Comparison of ENCODE assay signal across 28 cellular contexts in the genomic region with DNA sequence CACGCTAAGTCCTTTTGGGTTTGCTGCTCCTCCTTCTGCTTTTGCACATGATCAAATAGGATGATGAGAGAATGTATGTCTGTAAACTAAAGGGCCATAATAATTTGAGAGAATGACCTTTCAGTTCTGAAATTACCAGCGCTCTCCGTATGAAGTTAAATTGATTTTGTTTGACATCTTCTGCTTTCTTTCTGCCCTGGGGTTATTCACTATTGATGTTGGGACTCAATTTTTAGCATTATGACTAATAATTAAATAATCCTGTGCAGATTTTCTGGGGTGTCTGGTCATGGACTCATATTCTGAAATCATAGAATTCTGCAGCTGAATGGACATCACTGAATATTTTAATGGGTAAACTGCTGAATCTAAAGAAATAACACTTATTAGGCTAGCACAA.
"Had no signal": no experiment of that assay in that cellular context is flagged by ENCODE, and none has a peak within 500 bp of the region (broad histone marks: within the 10 kb centered on the region; RNA-seq: fewer than 3 reads in every experiment).

No MANE protein-coding gene starts in this region.

- H3K27me3 Mint-ChIP-seq: natural killer cell treated with Interleukin-12 subunit alpha and Interleukin-12 subunit beta and Interleukin-15 and Interleukin-18, amount 100 ng/mL, for 72 hours; progenitor cell of endocrine pancreas; stimulated activated naive B cell treated with anti-CD40 and anti-IgM and Interleukin-4, amounts not matched to agents 10 μg/mL and 1 μg/mL and 100 μg/mL, for 72 hours; stimulated activated naive CD8-positive, alpha-beta T cell treated with anti-CD3 and anti-CD28 coated beads, Interleukin-15, Interleukin-2, amounts not matched to agents 100 ng/mL and 50 ng/mL, for 24 hours had no signal

- H3K4me1 Mint-ChIP-seq: nephron progenitor cell; neural progenitor cell; stimulated activated effector memory CD8-positive, alpha-beta T cell treated with anti-CD3 and anti-CD28 coated beads, Interleukin-12 subunit alpha, Interleukin-12 subunit beta, amount 100 ng/mL, for 72 hours; stimulated activated naive B cell treated with anti-CD40 and anti-IgM and Interleukin-4, amounts not matched to agents 10 μg/mL and 1 μg/mL and 100 μg/mL, for 72 hours had no signal

- DNase-seq: nephron progenitor cell; occipital lobe; ovary; posterior cingulate gyrus; psoas muscle; right cardiac atrium; right lobe of liver; sigmoid colon; small intestine; stimulated activated CD4-positive, alpha-beta T cell treated with anti-CD3 and anti-CD28 coated beads, Interleukin-15, amount 100 ng/mL, for 24 hours; stimulated activated CD4-positive, alpha-beta T cell treated with anti-CD3 and anti-CD28 coated beads, Interleukin-2, amount 100 ng/mL, for 24 hours; stimulated activated CD4-positive, alpha-beta T cell treated with anti-CD3 and anti-CD28 coated beads, Interleukin-2, amount 100 ng/mL, for 48 hours; stimulated activated CD4-positive, alpha-beta T cell treated with anti-CD3 and anti-CD28 coated beads, Interleukin-4, amount 100 ng/mL, for 24 hours; stimulated activated naive B cell treated with anti-CD40 and anti-IgM and Interleukin-4, amounts not matched to agents 10 μg/mL and 1 μg/mL and 100 μg/mL, for 72 hours; stimulated activated naive CD4-positive, alpha-beta T cell treated with Interleukin-2 at 50 U/mL for 16 hours; stomach; thyroid gland; trophoblast cell; upper lobe of left lung had no signal

- H3K9me3 ChIP-seq: ovary, psoas muscle, right lobe of liver, sigmoid colon, thoracic aorta, thyroid gland, tibial nerve, upper lobe of left lung, vagina had no signal

- H3K79me2 ChIP-seq: parathyroid adenoma had no signal

- H3K36me3 ChIP-seq: neural progenitor cell, ovary, right lobe of liver, sigmoid colon, stomach, thoracic aorta, thyroid gland, tibial nerve, upper lobe of left lung, vagina had no signal

- H3K4me1 ChIP-seq: neural progenitor cell, parathyroid adenoma, psoas muscle, right lobe of liver, sigmoid colon, stomach, thyroid gland, tibial nerve, upper lobe of left lung, vagina had no signal

- ATAC-seq: natural killer cell treated with Interleukin-12 subunit alpha and Interleukin-12 subunit beta and Interleukin-15 and Interleukin-18, amount 100 ng/mL, for 72 hours; psoas muscle; right cardiac atrium; right lobe of liver; stimulated activated effector memory CD8-positive, alpha-beta T cell treated with anti-CD3 and anti-CD28 coated beads, Interleukin-12 subunit alpha, Interleukin-12 subunit beta, amount 100 ng/mL, for 72 hours; stimulated activated naive B cell treated with anti-CD40 and anti-IgM and Interleukin-4, amounts not matched to agents 10 μg/mL and 1 μg/mL and 100 μg/mL, for 72 hours had no signal

- H3K27ac ChIP-seq: neural progenitor cell, ovary, parathyroid adenoma, psoas muscle, right lobe of liver, sigmoid colon, stomach, thoracic aorta, thyroid gland, tibial nerve, upper lobe of left lung, vagina had no signal

- H3K27ac Mint-ChIP-seq: natural killer cell treated with Interleukin-12 subunit alpha and Interleukin-12 subunit beta and Interleukin-15 and Interleukin-18, amount 100 ng/mL, for 72 hours; nephron progenitor cell; neural progenitor cell; progenitor cell of endocrine pancreas; stimulated activated effector memory CD8-positive, alpha-beta T cell treated with anti-CD3 and anti-CD28 coated beads, Interleukin-12 subunit alpha, Interleukin-12 subunit beta, amount 100 ng/mL, for 72 hours; stimulated activated naive B cell treated with anti-CD40 and anti-IgM and Interleukin-4, amounts not matched to agents 10 μg/mL and 1 μg/mL and 100 μg/mL, for 72 hours; stimulated activated naive CD8-positive, alpha-beta T cell treated with anti-CD3 and anti-CD28 coated beads, Interleukin-15, Interleukin-2, amounts not matched to agents 100 ng/mL and 50 ng/mL, for 24 hours had no signal

- H3K9me3 Mint-ChIP-seq: nephron progenitor cell; neural progenitor cell; stimulated activated naive CD8-positive, alpha-beta T cell treated with anti-CD3 and anti-CD28 coated beads, Interleukin-15, Interleukin-2, amounts not matched to agents 100 ng/mL and 50 ng/mL, for 24 hours had no signal

- H3K9ac ChIP-seq: neural progenitor cell, parathyroid adenoma had no signal

- H3K4me3 Mint-ChIP-seq: natural killer cell treated with Interleukin-12 subunit alpha and Interleukin-12 subunit beta and Interleukin-15 and Interleukin-18, amount 100 ng/mL, for 72 hours; nephron progenitor cell; neural progenitor cell; stimulated activated effector memory CD8-positive, alpha-beta T cell treated with anti-CD3 and anti-CD28 coated beads, Interleukin-12 subunit alpha, Interleukin-12 subunit beta, amount 100 ng/mL, for 72 hours; stimulated activated naive B cell treated with anti-CD40 and anti-IgM and Interleukin-4, amounts not matched to agents 10 μg/mL and 1 μg/mL and 100 μg/mL, for 72 hours; stimulated activated naive CD8-positive, alpha-beta T cell treated with anti-CD3 and anti-CD28 coated beads, Interleukin-15, Interleukin-2, amounts not matched to agents 100 ng/mL and 50 ng/mL, for 24 hours had no signal

- H3K4me2 ChIP-seq: neural progenitor cell had no signal

- H3K36me3 Mint-ChIP-seq: neural progenitor cell; stimulated activated effector memory CD8-positive, alpha-beta T cell treated with anti-CD3 and anti-CD28 coated beads, Interleukin-12 subunit alpha, Interleukin-12 subunit beta, amount 100 ng/mL, for 72 hours; stimulated activated naive B cell treated with anti-CD40 and anti-IgM and Interleukin-4, amounts not matched to agents 10 μg/mL and 1 μg/mL and 100 μg/mL, for 72 hours had no signal

- H3K4me3 ChIP-seq: neural progenitor cell, ovary, psoas muscle, right lobe of liver, sigmoid colon, stomach, thoracic aorta, thyroid gland, tibial nerve, upper lobe of left lung, vagina had no signal

- H3K27me3 ChIP-seq: neural progenitor cell, ovary, right lobe of liver, sigmoid colon, stomach, thyroid gland, tibial nerve, upper lobe of left lung, vagina had no signal

- H2AFZ ChIP-seq: neural progenitor cell, parathyroid adenoma had no signal
